Comparison of ENCODE assay signal across 8 cellular contexts in genomic region chr19:33521480-33522370, GRCh38. TPM values are rescaled to one million over a fixed set of nuclear protein-coding genes. Genes with fewer than 3 reads are reported as not detected.
A peak's percentile ranks its signal among the peaks of the same experiment; 100 is the strongest.
DNase-seq lines count a peak whose midpoint lies in the region; ATAC-seq and TF ChIP-seq lines count a peak whose summit lies in the region.

TSS of gene PEPD (minus strand) at chr19:33521791. CDS start at chr19:33521760, 31 bp downstream.

- H3K27me3 Mint-ChIP-seq in type B pancreatic cell: peaks cover 5% of the 10 kb centered on the region

- H3K27me3 ChIP-seq in adipocyte (replicated peaks; ENCODE audit: control insufficient read depth, insufficient read depth, low read length) (no peaks in the 10 kb centered on the region), heart left ventricle (peaks cover 0 to 5% (median 0%) of the 10 kb centered on the region in 9 donors)

- H3K36me3 ChIP-seq in adipocyte (ENCODE audit: control insufficient read depth, insufficient read depth, low read length, severe bottlenecking) (no peaks in the 10 kb centered on the region), heart left ventricle (no peaks in the 10 kb centered on the region)

- H3K36me3 Mint-ChIP-seq in type B pancreatic cell: peaks cover 3% of the 10 kb centered on the region

- no peak for TF ChIP-seq CTCF in GM10248 (IDR thresholded peaks at IDR 0.05; ENCODE audit: control extremely low read depth, extremely low read depth, low read depth, missing control alignments)
- no peak for TF ChIP-seq CTCF in heart left ventricle (IDR thresholded peaks at IDR 0.05)
- no peak for TF ChIP-seq CTCF in type B pancreatic cell (conservative IDR thresholded peaks at IDR 0.05)

- DNase-seq in GM10248 (ENCODE audit: extremely low spot score): peak; percentile 100
- peak; percentile 36 for DNase-seq in NCI-H128 (lab: John Stamatoyannopoulos, UW; ENCODE audit: unreplicated experiment)
- peak; percentile 65 for DNase-seq in T follicular helper cell (ENCODE audit: low read depth)
- DNase-seq in adipocyte (ENCODE audit: low read depth): peak; percentile 97
- DNase-seq in heart left ventricle: peak; percentile 91 to 94 (median 92)
- DNase-seq in posterior cingulate gyrus: peak; percentile 85 to 99 (median 93)
- DNase-seq in type B pancreatic cell (ENCODE audit: extremely low spot score, unreplicated experiment): peak; percentile 91

- TF ChIP-seq POLR2A in heart left ventricle (IDR thresholded peaks at IDR 0.05): peak in 1 of 2 donors; percentile 84

- intact Hi-C loops in heart left ventricle (cut with DNase I): no loop called here
- intact Hi-C loops in posterior cingulate gyrus (cut with DNase I): loop anchor here (10.0 kb wide), 1 partner anchor 347 kb away; no protein-coding TSS in a partner anchor

- peak within 1 kb of the TSS; percentile 93 for H3K4me3 Mint-ChIP-seq in type B pancreatic cell

- 3 to 7% (median 5%) methylated on average over 23 to 69 of the region's 69 CpGs for WGBS in heart left ventricle, 4 donors

- H3K9me3 Mint-ChIP-seq in type B pancreatic cell: no peaks in the 10 kb centered on the region

- ATAC-seq in HG02610 (IDR thresholded peaks at IDR 0.05; ENCODE audit: unreplicated experiment) (peak; percentile 91), heart left ventricle (peak; percentile 98 to 100 (median 99))

- peak within 1 kb of the TSS; percentile 94 for H3K9ac ChIP-seq in adipocyte (ENCODE audit: low read length)

- H3K9me3 ChIP-seq in adipocyte (ENCODE audit: control insufficient read depth, low read length) (no peaks in the 10 kb centered on the region), heart left ventricle (no peaks in the 10 kb centered on the region)

- POLR2A ChIA-PET in GM10248 (lab: Yijun Ruan, JAX): interaction anchor here (0.6 to 0.7 kb wide), 2 partner anchors 344 to 1091 kb away, joined by 3 to 6 read pairs; no protein-coding TSS in a partner anchor

- H3K4me1 ChIP-seq in adipocyte (ENCODE audit: control insufficient read depth, insufficient read depth, low read length) (peaks cover 21% of the 10 kb centered on the region), heart left ventricle (peaks cover 0 to 18% (median 14%) of the 10 kb centered on the region in 12 donors)

- H3K27ac ChIP-seq in heart left ventricle: peak within 1 kb of the TSS in 9 of 12 donors; percentile 17 to 79 (median 56)

- peak within 1 kb of the TSS; percentile 89 for H3K27ac Mint-ChIP-seq in type B pancreatic cell

- CTCF ChIA-PET in GM10248 (lab: Yijun Ruan, JAX): interaction anchor here (0.9 to 2.2 kb wide), 2 partner anchors 11 to 256 kb away, joined by 3 to 7 read pairs; no protein-coding TSS in a partner anchor

- H3K4me3 ChIP-seq in adipocyte (ENCODE audit: low read length): peak within 1 kb of the TSS; percentile 93
- H3K4me3 ChIP-seq in heart left ventricle: peak within 1 kb of the TSS; percentile 72 to 98 (median 85)

- peaks cover 19% of the 10 kb centered on the region for H3K4me1 Mint-ChIP-seq in type B pancreatic cell (ENCODE audit: unreplicated experiment)

RNA-seq across cellular contexts. Expression of gene PEPD, which starts in this region (rescaled TPM):
- total RNA-seq in heart left ventricle (10 to 100 TPM; 24.1 to 45.7 (median 29.9) TPM), type B pancreatic cell (ENCODE audit: low replicate concordance) (84.7 and 139 TPM in 2 replicates)
- 10 to 100 TPM; 19.4 to 43.7 TPM for polyA plus RNA-seq in heart left ventricle

Comparison
In these comparisons a context has a peak if more than half of its experiments do, and no peak if none do; other contexts are left out.
1. Peak in every context shown above with its lines: DNase-seq, ATAC-seq, H3K4me3 ChIP-seq and H3K27ac ChIP-seq.
2. DNase-seq: peak in every context shown above with its lines; median percentile 100 in GM10248; 97 in adipocyte; 93 in posterior cingulate gyrus; 92 in heart left ventricle; 91 in type B pancreatic cell; 65 in T follicular helper cell; 36 in NCI-H128.